Comparison of ENCODE assay signal across 8 cellular contexts in genomic region chr17:80455784-80456183, GRCh38. TPM values are rescaled to one million over a fixed set of nuclear protein-coding genes. Genes with fewer than 3 reads are reported as not detected.
DNase-seq lines count a peak whose midpoint lies in the region; ATAC-seq and TF ChIP-seq lines count a peak whose summit lies in the region.

No MANE protein-coding gene starts in this region.

- H3K4me1 Mint-ChIP-seq in activated CD8-positive, alpha-beta memory T cell treated with anti-CD3 and anti-CD28 coated beads, Interleukin-2, amount 10 ng/mL, durations not matched to agents 7 days and 5 days = peaks cover 40% of the 10 kb centered on the region

- H3K27me3 ChIP-seq in hepatocyte (peaks cover 8% of the 10 kb centered on the region), suprapubic skin (no peaks in the 10 kb centered on the region)

- H3K9me3 ChIP-seq in hepatocyte (ENCODE audit: low read depth) (no peaks in the 10 kb centered on the region), suprapubic skin (no peaks in the 10 kb centered on the region)

- TF ChIP-seq POLR2A in suprapubic skin (IDR thresholded peaks at IDR 0.05) = no peak

- 73% methylated on average over 4 of the region's 4 CpGs for WGBS in hepatocyte (ENCODE audit: low lambda C conversion rate, missing lambda C conversion rate)
- 26% methylated on average over 4 of the region's 4 CpGs for WGBS in suprapubic skin

- DNase-seq in activated CD8-positive, alpha-beta memory T cell treated with anti-CD3 and anti-CD28 coated beads, Interleukin-2, amount 10 ng/mL, durations not matched to agents 7 days and 5 days = no peak
- no peak for DNase-seq in activated CD8-positive, alpha-beta memory T cell treated with anti-CD3 and anti-CD28 coated beads, Interleukin-2, amount 50 U/mL, for 48 hours
- no peak for DNase-seq in hepatocyte (ENCODE audit: low spot score)
- DNase-seq in suprapubic skin (ENCODE audit: low spot score in 2 of 2) = no peak
- DNase-seq in stimulated activated CD4-positive, alpha-beta T cell treated with anti-CD3 and anti-CD28 coated beads, Interleukin-12 subunit alpha, Interleukin-12 subunit beta, amount 100 ng/mL, for 4 hours = no peak

- TF ChIP-seq EP300 in suprapubic skin (IDR thresholded peaks at IDR 0.05) = no peak

- no peaks in the 10 kb centered on the region for H4K20me1 ChIP-seq in hepatocyte (ENCODE audit: insufficient read depth, poor library complexity, severe bottlenecking)

- H3K9me3 Mint-ChIP-seq in activated CD8-positive, alpha-beta memory T cell treated with anti-CD3 and anti-CD28 coated beads, Interleukin-2, amount 10 ng/mL, durations not matched to agents 7 days and 5 days (ENCODE audit: low read depth) = no peaks in the 10 kb centered on the region

- CTCF ChIA-PET in activated CD8-positive, alpha-beta memory T cell treated with anti-CD3 and anti-CD28 coated beads, Interleukin-2, amount 10 ng/mL, durations not matched to agents 7 days and 5 days (lab: Charles Lee) = interaction anchor here (1.0 to 1.8 kb wide), 6 partner anchors 9 to 767 kb away, joined by 3 to 14 read pairs (median 4); partner anchors contain the start of gene CEP131

- peak overlapping the region; percentile 86 for H3K4me2 ChIP-seq in hepatocyte

- no peaks in the 10 kb centered on the region for H3K36me3 Mint-ChIP-seq in activated CD8-positive, alpha-beta memory T cell treated with anti-CD3 and anti-CD28 coated beads, Interleukin-2, amount 10 ng/mL, durations not matched to agents 7 days and 5 days

- no peaks in the 10 kb centered on the region for H3K9me2 ChIP-seq in hepatocyte (replicated peaks; ENCODE audit: insufficient read depth)

- no peak overlapping the region for H2AFZ ChIP-seq in hepatocyte

- no peaks in the 10 kb centered on the region for H3K79me2 ChIP-seq in hepatocyte

- H3K4me1 ChIP-seq in hepatocyte (ENCODE audit: insufficient read depth) (peaks cover 17% of the 10 kb centered on the region), suprapubic skin (peaks cover 32% of the 10 kb centered on the region)

- no peak overlapping the region for H3K4me3 ChIP-seq in hepatocyte
- peak overlapping the region; percentile 60 for H3K4me3 ChIP-seq in suprapubic skin

- no peak for ATAC-seq in activated CD8-positive, alpha-beta memory T cell treated with anti-CD3 and anti-CD28 coated beads, Interleukin-2, amount 10 ng/mL, durations not matched to agents 7 days and 5 days
- ATAC-seq in HG02642 (IDR thresholded peaks at IDR 0.05; ENCODE audit: poor library complexity, unreplicated experiment) = no peak
- no peak for ATAC-seq in GM19467 (IDR thresholded peaks at IDR 0.05; ENCODE audit: unreplicated experiment)

- peak overlapping the region; percentile 93 for H3K27ac Mint-ChIP-seq in activated CD8-positive, alpha-beta memory T cell treated with anti-CD3 and anti-CD28 coated beads, Interleukin-2, amount 10 ng/mL, durations not matched to agents 7 days and 5 days

- peak overlapping the region; percentile 89 for H3K4me3 Mint-ChIP-seq in activated CD8-positive, alpha-beta memory T cell treated with anti-CD3 and anti-CD28 coated beads, Interleukin-2, amount 10 ng/mL, durations not matched to agents 7 days and 5 days

- peaks cover 25% of the 10 kb centered on the region for H3K27me3 Mint-ChIP-seq in activated CD8-positive, alpha-beta memory T cell treated with anti-CD3 and anti-CD28 coated beads, Interleukin-2, amount 10 ng/mL, durations not matched to agents 7 days and 5 days

- no peak for TF ChIP-seq CTCF in VCaP (conservative IDR thresholded peaks at IDR 0.05)
- TF ChIP-seq CTCF in hepatocyte (IDR thresholded peaks at IDR 0.05; ENCODE audit: poor library complexity) = no peak
- no peak for TF ChIP-seq CTCF in suprapubic skin (IDR thresholded peaks at IDR 0.05)

- H3K27ac ChIP-seq in VCaP (peak overlapping the region; percentile 99), hepatocyte (peak overlapping the region; percentile 99), suprapubic skin (no peak overlapping the region)

- no peaks in the 10 kb centered on the region for H3K36me3 ChIP-seq in hepatocyte (replicated peaks; ENCODE audit: insufficient read depth, low read depth)
- no peaks in the 10 kb centered on the region for H3K36me3 ChIP-seq in suprapubic skin

RNA-seq across cellular contexts. Expression of gene NPTX1, which starts 20.6 kb away (rescaled TPM):
- total RNA-seq in activated CD8-positive, alpha-beta memory T cell treated with anti-CD3 and anti-CD28 coated beads, Interleukin-2, amount 10 ng/mL, durations not matched to agents 7 days and 5 days = 1 to 10 TPM; 8.0 to 9.3 TPM
- total RNA-seq in hepatocyte = 0.70 and 3.2 TPM in 2 replicates
- polyA plus RNA-seq in hepatocyte = 1.9 and 2.1 TPM in 2 replicates
- 1 to 10 TPM in 3 of 4 donors, under 1 TPM in 1; 0.72 to 4.2 (median 3.7) TPM for total RNA-seq in suprapubic skin

RNA-seq across cellular contexts. Expression of gene ENDOV, which starts 40.8 kb away (rescaled TPM):
- 10 to 100 TPM; 15.1 to 18.4 TPM for total RNA-seq in activated CD8-positive, alpha-beta memory T cell treated with anti-CD3 and anti-CD28 coated beads, Interleukin-2, amount 10 ng/mL, durations not matched to agents 7 days and 5 days
- 14.0 and 21.2 TPM in 2 replicates for total RNA-seq in hepatocyte
- polyA plus RNA-seq in hepatocyte = 33.8 and 43.6 TPM in 2 replicates
- 10 to 100 TPM; 17.1 to 47.8 (median 19.3) TPM for total RNA-seq in suprapubic skin
